Comparison of ENCODE assay signal across 21 cellular contexts in genomic region chr3:182246870-182247269, GRCh38.
DNase-seq lines count a peak whose midpoint lies in the region; ATAC-seq, FAIRE-seq and TF ChIP-seq lines count a peak whose summit lies in the region.
"Had no signal": no experiment of that assay in that cellular context is flagged by ENCODE, and none has a peak within 500 bp of the region (broad histone marks: within the 10 kb centered on the region; RNA-seq: fewer than 3 reads in every experiment).

No MANE protein-coding gene starts in this region.

- H3K4me3 ChIP-seq in bronchial epithelial cell (ENCODE audit: low read depth, low read length) = no peak overlapping the region
- H3K4me3 ChIP-seq in upper lobe of right lung = no peak overlapping the region
- H3K4me3 ChIP-seq: SJSA1 had no signal

- H3K36me3 ChIP-seq in bronchial epithelial cell (ENCODE audit: control insufficient read depth, insufficient read depth, low read length) = no peaks in the 10 kb centered on the region
- H3K36me3 ChIP-seq in upper lobe of right lung = no peaks in the 10 kb centered on the region
- H3K36me3 ChIP-seq: SJSA1 had no signal

- no peak overlapping the region for H3K27ac ChIP-seq in upper lobe of right lung
- H3K27ac ChIP-seq: HL-60, KMS-11, RWPE1, SJSA1 had no signal

- intact Hi-C loops in upper lobe of right lung (cut with DNase I) = no loop called here

- no peaks in the 10 kb centered on the region for H3K4me1 ChIP-seq in upper lobe of right lung

- DNase-seq in Kasumi-1 (lab: John Stamatoyannopoulos, UW) (peak; percentile 80 to 83), NOMO-1 treated with dmso at 0.1 percent for 144 hours (lab: John Stamatoyannopoulos, UW; ENCODE audit: unreplicated experiment) (peak; percentile 24), bronchial epithelial cell (ENCODE audit: low read depth) (no peak), upper lobe of right lung (no peak), NCI-H1694 treated with DMSO at 0.1 percent for 48 hours (lab: John Stamatoyannopoulos, UW) (no peak), Ammon's horn (ENCODE audit: low spot score) (no peak)
- DNase-seq: ACHN; DMS 273 treated with DMSO at 0.1 percent for 48 hours; DND-41; HCEC 1CT; NCI-H1105; NCI-H2107; NCI-H510A; NCI-H748 treated with DMSO at 0.1 percent for 48 hours; NK-92 treated with Interleukin-12 subunit alpha and Interleukin-12 subunit beta, amount 100 ng/mL, for 24 hours; PC-3 had no signal

- peak; percentile 47 for ATAC-seq in upper lobe of right lung
- no peak for ATAC-seq in GM21367 (IDR thresholded peaks at IDR 0.05; ENCODE audit: unreplicated experiment)
- ATAC-seq: PC-3 had no signal

- no peak for TF ChIP-seq CTCF in bronchial epithelial cell (IDR thresholded peaks at IDR 0.05; ENCODE audit: insufficient read depth, low read length, severe bottlenecking)
- TF ChIP-seq CTCF in upper lobe of right lung (IDR thresholded peaks at IDR 0.05) = no peak

- no peaks in the 10 kb centered on the region for H3K9me3 ChIP-seq in upper lobe of right lung
- H3K9me3 ChIP-seq: SJSA1 had no signal

- FAIRE-seq in bronchial epithelial cell (lab: Jason Lieb, UNC) = peak; percentile 18

- H3K27me3 ChIP-seq in bronchial epithelial cell (ENCODE audit: control insufficient read depth, insufficient read depth, low read length) (no peaks in the 10 kb centered on the region), upper lobe of right lung (no peaks in the 10 kb centered on the region)
- H3K27me3 ChIP-seq: SJSA1 had no signal

Comparison
In these comparisons a context has a peak if more than half of its experiments do, and no peak if none do; other contexts are left out.
1. DNase-seq: peak in Kasumi-1 (2 of 2) and NOMO-1 treated with dmso at 0.1 percent for 144 hours (single experiment); none in bronchial epithelial cell (single experiment), upper lobe of right lung (single experiment), NCI-H1694 treated with DMSO at 0.1 percent for 48 hours (single experiment) and Ammon's horn (single experiment).